In the genomic region with DNA sequence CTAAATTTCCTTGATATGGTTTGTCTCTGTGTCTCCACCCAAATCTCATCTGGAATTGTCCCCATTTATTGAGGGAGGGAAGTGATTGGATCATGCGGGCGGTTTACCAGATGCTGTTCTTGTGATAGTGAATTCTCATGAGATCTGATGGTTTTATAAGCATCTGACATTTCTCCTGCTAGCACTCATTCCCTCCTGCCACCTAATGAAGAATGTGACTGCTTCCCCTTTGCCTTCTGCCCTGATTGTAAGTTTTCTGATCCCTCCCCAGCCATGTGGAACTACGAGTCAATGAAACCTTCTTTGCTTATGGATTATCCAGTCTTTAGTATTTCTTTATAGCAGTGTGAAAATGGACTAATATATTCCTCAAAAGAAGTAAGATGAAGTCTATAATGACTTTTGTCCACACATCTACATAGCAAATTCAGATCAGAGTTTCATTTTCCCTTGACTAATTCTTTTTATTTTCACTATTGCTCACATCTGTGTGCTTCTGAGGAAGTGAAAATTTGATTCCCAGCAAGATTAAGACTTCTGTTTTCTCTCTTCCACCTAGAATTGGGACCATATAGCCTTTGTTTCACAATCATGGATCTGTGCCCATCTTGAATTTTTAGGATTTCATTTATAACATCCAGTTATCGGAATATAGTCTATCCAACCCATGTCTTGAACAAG, we compare ENCODE assay signal across 10 cellular contexts.
DNase-seq lines count a peak whose midpoint lies in the region; ATAC-seq and TF ChIP-seq lines count a peak whose summit lies in the region.
"Had no signal": no experiment of that assay in that cellular context is flagged by ENCODE, and none has a peak within 500 bp of the region (broad histone marks: within the 10 kb centered on the region; RNA-seq: fewer than 3 reads in every experiment).

No MANE protein-coding gene starts in this region.

- H3K27me3 ChIP-seq in dorsolateral prefrontal cortex, result no peaks in the 10 kb centered on the region
- H3K27me3 ChIP-seq: thyroid gland had no signal

- H3K4me3 ChIP-seq in dorsolateral prefrontal cortex, result no peak overlapping the region
- H3K4me3 ChIP-seq: thyroid gland had no signal

- DNase-seq in globus pallidus (ENCODE audit: low spot score) (peak; percentile 7), EL (no peak), dorsolateral prefrontal cortex (no peak), cortex of kidney (lab: John Stamatoyannopoulos, UW) (no peak)
- DNase-seq: NCI-H774, SK-N-SH, thyroid gland had no signal

- ATAC-seq in GM18909 (IDR thresholded peaks at IDR 0.05; ENCODE audit: poor library complexity, unreplicated experiment) (peak; percentile 75), GM21619 (IDR thresholded peaks at IDR 0.05; ENCODE audit: unreplicated experiment) (peak; percentile 84), HG03135 (IDR thresholded peaks at IDR 0.05; ENCODE audit: unreplicated experiment) (peak; percentile 79)

- H3K27ac ChIP-seq in dorsolateral prefrontal cortex, result no peak overlapping the region
- H3K27ac ChIP-seq: thyroid gland had no signal

- TF ChIP-seq CTCF in dorsolateral prefrontal cortex (IDR thresholded peaks at IDR 0.05 in 54 of 56, conservative IDR thresholded peaks at IDR 0.05 in 2 of 56; ENCODE audit: low read depth in 1 of 56, partially characterized antibody in 56 of 56), result no peak

- intact Hi-C loops in dorsolateral prefrontal cortex (cut with DNase I), result loop anchor here (10.0 kb wide), 2 partner anchors 129 to 439 kb away; no protein-coding TSS in a partner anchor
